In the genomic region with DNA sequence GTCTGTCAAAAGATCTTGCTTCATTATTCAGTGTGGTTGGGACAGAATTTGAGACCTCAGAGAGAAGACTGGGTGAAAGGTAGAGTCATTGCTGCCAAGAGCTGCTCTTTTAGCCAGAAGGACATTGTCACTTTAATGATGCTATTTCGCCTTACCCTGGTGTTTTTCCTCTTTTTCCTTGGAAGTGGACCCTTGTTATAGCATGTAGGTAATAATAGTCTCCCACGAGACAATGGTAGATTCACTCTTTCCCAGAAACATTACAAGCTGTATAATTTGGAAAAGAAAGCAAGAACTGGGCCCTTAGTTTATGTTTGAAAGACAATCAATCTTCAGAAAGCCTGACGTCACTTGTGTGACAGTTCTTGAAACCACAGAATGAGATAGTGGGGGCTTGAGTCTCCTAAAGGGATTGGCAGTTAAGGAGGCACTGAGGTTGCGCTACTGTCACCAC, we compare ENCODE assay signal across 14 cellular contexts. TPM values are rescaled to one million over a fixed set of nuclear protein-coding genes. Genes with fewer than 3 reads are reported as not detected.
DNase-seq lines count a peak whose midpoint lies in the region; ATAC-seq and TF ChIP-seq lines count a peak whose summit lies in the region.
"Had no signal": no experiment of that assay in that cellular context is flagged by ENCODE, and none has a peak within 500 bp of the region (broad histone marks: within the 10 kb centered on the region; RNA-seq: fewer than 3 reads in every experiment).

No MANE protein-coding gene starts in this region.

- no peak overlapping the region for H3K27ac Mint-ChIP-seq in T-helper 2 cell treated with Interferon-gamma antibody and Interleukin-4, amounts not matched to agents 5 μg/mL and 100 μg/mL, for 36 hours
- H3K27ac Mint-ChIP-seq: CD4-positive, alpha-beta T cell; T-helper 17 cell had no signal

- H3K4me3 Mint-ChIP-seq in T-helper 2 cell treated with Interferon-gamma antibody and Interleukin-4, amounts not matched to agents 5 μg/mL and 100 μg/mL, for 36 hours: no peak overlapping the region
- H3K4me3 Mint-ChIP-seq: CD4-positive, alpha-beta T cell; T-helper 17 cell had no signal

- H3K9ac ChIP-seq in neuronal stem cell (ENCODE audit: low read depth, low read length, poor library complexity): no peak overlapping the region

- no peak overlapping the region for H3K27ac ChIP-seq in neuronal stem cell (replicated peaks; ENCODE audit: low read length)
- H3K27ac ChIP-seq in transverse colon: peak overlapping the region; percentile 64 to 91 (median 90)

- H3K14ac ChIP-seq in neuronal stem cell (ENCODE audit: low read length): no peak overlapping the region

- intact Hi-C loops in transverse colon (cut with DNase I; ENCODE audit: low total_unique reads): loop anchor here (5.0 kb wide), 1 partner anchor 56 kb away; no protein-coding TSS in a partner anchor

- no CpG with 5 or more reads among the region's 4 CpGs for WGBS in neuronal stem cell (ENCODE audit: extremely low coverage in 2 of 2, insufficient read length in 2 of 2, insufficient replicate concordance in 1 of 2), 2 donors
- WGBS in transverse colon (ENCODE audit: low coverage in 1 of 2), 2 donors: 57 to 64% methylated on average over 3 to 4 of the region's 4 CpGs

- H4K8ac ChIP-seq in neuronal stem cell (ENCODE audit: low read depth, low read length): no peak overlapping the region

- no peak overlapping the region for H2BK12ac ChIP-seq in neuronal stem cell (ENCODE audit: low read length)

- TF ChIP-seq CTCF in fibroblast of the aortic adventitia (IDR thresholded peaks at IDR 0.05; ENCODE audit: insufficient read depth, low read length): no peak
- no peak for TF ChIP-seq CTCF in transverse colon (IDR thresholded peaks at IDR 0.05)

- H3K36me3 Mint-ChIP-seq in T-helper 2 cell treated with Interferon-gamma antibody and Interleukin-4, amounts not matched to agents 5 μg/mL and 100 μg/mL, for 36 hours (ENCODE audit: low read depth): no peaks in the 10 kb centered on the region

- no peak overlapping the region for H2BK120ac ChIP-seq in neuronal stem cell (ENCODE audit: low read depth, low read length)

- H3K9me3 ChIP-seq in neuronal stem cell (replicated peaks in 1 of 2; ENCODE audit: control insufficient read depth in 2 of 2, insufficient read depth in 1 of 2, low read depth in 1 of 2, low read length in 2 of 2) (no peaks in the 10 kb centered on the region), transverse colon (no peaks in the 10 kb centered on the region)

- H3K18ac ChIP-seq in neuronal stem cell (ENCODE audit: low read length): no peak overlapping the region

- H3K79me1 ChIP-seq in neuronal stem cell (ENCODE audit: low read depth, low read length): no peaks in the 10 kb centered on the region

- peak overlapping the region; percentile 82 for H2AFZ ChIP-seq in neuronal stem cell (ENCODE audit: low read length)

- H3K4me2 ChIP-seq in neuronal stem cell (ENCODE audit: insufficient read depth, low read length, poor library complexity, severe bottlenecking): no peak overlapping the region

- no peak for ATAC-seq in GM18858 (IDR thresholded peaks at IDR 0.05; ENCODE audit: unreplicated experiment)
- ATAC-seq: stimulated activated naive CD8-positive, alpha-beta T cell treated with anti-CD3 and anti-CD28 coated beads, Interleukin-15, Interleukin-2, amounts not matched to agents 100 U/mL and 50 U/mL, for 24 hours; T-helper 17 cell had no signal

- no peak overlapping the region for H2BK15ac ChIP-seq in neuronal stem cell (ENCODE audit: low read length)

- peaks cover 61% of the 10 kb centered on the region for H3K27me3 Mint-ChIP-seq in T-helper 2 cell treated with Interferon-gamma antibody and Interleukin-4, amounts not matched to agents 5 μg/mL and 100 μg/mL, for 36 hours (ENCODE audit: low read depth)

- H3K36me3 ChIP-seq in neuronal stem cell (replicated peaks in 1 of 2; ENCODE audit: control insufficient read depth in 2 of 2, insufficient read depth in 2 of 2, low read length in 2 of 2): peaks cover 0 to 2% of the 10 kb centered on the region in 2 donors
- H3K36me3 ChIP-seq in transverse colon: no peaks in the 10 kb centered on the region

- no peak for TF ChIP-seq EP300 in transverse colon (IDR thresholded peaks at IDR 0.05; ENCODE audit: low read depth)

- no peak for TF ChIP-seq POLR2A in transverse colon (IDR thresholded peaks at IDR 0.05)

- H3K4ac ChIP-seq in neuronal stem cell (ENCODE audit: low read length): no peak overlapping the region

- H3K27me3 ChIP-seq in neuronal stem cell (ENCODE audit: control insufficient read depth in 3 of 3, insufficient read depth in 3 of 3, low read depth in 1 of 3, low read length in 3 of 3) (peaks cover 0 to 43% (median 3%) of the 10 kb centered on the region in 3 experiments), transverse colon (no peaks in the 10 kb centered on the region)

- no peak overlapping the region for H3K23ac ChIP-seq in neuronal stem cell (ENCODE audit: low read depth, low read length, poor library complexity)

- no peak overlapping the region for H2BK5ac ChIP-seq in neuronal stem cell (ENCODE audit: low read length)

- H4K91ac ChIP-seq in neuronal stem cell (ENCODE audit: low read depth, low read length, poor library complexity): no peak overlapping the region

- peaks cover 17 to 28% of the 10 kb centered on the region in 2 donors for H3K4me1 ChIP-seq in neuronal stem cell (ENCODE audit: control insufficient read depth in 2 of 2, insufficient read depth in 1 of 2, low read depth in 1 of 2, low read length in 2 of 2)
- peaks cover 11 to 72% (median 17%) of the 10 kb centered on the region in 4 donors for H3K4me1 ChIP-seq in transverse colon

- H3K4me3 ChIP-seq in fibroblast of the aortic adventitia (ENCODE audit: low read depth, low read length) (no peak overlapping the region), neuronal stem cell (ENCODE audit: low read length in 2 of 2) (no peak overlapping the region), transverse colon (no peak overlapping the region)

- in situ Hi-C loops in transverse colon (cut with MboI; ENCODE audit: low pct_ligation_motif_present in 1 of 4, low pct_unique_long_range_greater_than_20kb in 1 of 4, low sequenced_read_pairs in 3 of 4): no loop called here

- DNase-seq in astrocyte of the hippocampus (ENCODE audit: low read depth, low spot score): peak; percentile 77
- peak; percentile 88 for DNase-seq in fibroblast of the aortic adventitia (ENCODE audit: low read depth)
- no peak for DNase-seq in neuronal stem cell (ENCODE audit: low spot score)
- no peak for DNase-seq in transverse colon
- no peak for DNase-seq in T-helper 2 cell treated with Interferon-gamma antibody and Interleukin-4, amounts not matched to agents 5 μg/mL and 100 μg/mL, for 36 hours (ENCODE audit: low spot score)
- DNase-seq in anterior cingulate cortex (lab: John Stamatoyannopoulos, UW): no peak
- DNase-seq: activated CD4-positive, alpha-beta T cell treated with anti-CD3 and anti-CD28 coated beads, Interleukin-2, amount 50 U/mL, for 4 hours; activated gamma-delta T cell; CD4-positive, alpha-beta T cell; cortex of kidney; stimulated activated CD4-positive, alpha-beta T cell treated with anti-CD3 and anti-CD28 coated beads, Interleukin-4, amount 100 ng/mL, for 24 hours; stimulated activated naive CD8-positive, alpha-beta T cell treated with anti-CD3 and anti-CD28 coated beads, Interleukin-15, Interleukin-2, amounts not matched to agents 100 U/mL and 50 U/mL, for 24 hours; T-helper 17 cell had no signal

- H2AK5ac ChIP-seq in neuronal stem cell (ENCODE audit: low read depth, low read length): no peak overlapping the region

- H3K9me3 Mint-ChIP-seq in T-helper 2 cell treated with Interferon-gamma antibody and Interleukin-4, amounts not matched to agents 5 μg/mL and 100 μg/mL, for 36 hours: no peaks in the 10 kb centered on the region
- H3K9me3 Mint-ChIP-seq: CD4-positive, alpha-beta T cell had no signal

- peaks cover 6% of the 10 kb centered on the region for H3K4me1 Mint-ChIP-seq in T-helper 2 cell treated with Interferon-gamma antibody and Interleukin-4, amounts not matched to agents 5 μg/mL and 100 μg/mL, for 36 hours (ENCODE audit: low read depth)

RNA-seq across cellular contexts. Expression of a gene that starts 3.8 kb away (rescaled TPM):
- total RNA-seq in fibroblast of the aortic adventitia (ENCODE audit: low replicate concordance): 16.7 TPM in 1 of 2 replicates, not detected in the other
- polyA plus RNA-seq in neuronal stem cell (2013, experiment 1 of 2): 10.9 TPM
- 10.5 TPM for polyA plus RNA-seq in neuronal stem cell (2013, experiment 2 of 2)
- 1 to 10 TPM in 3 of 4 donors, under 1 TPM in 1; 0.60 to 6.7 (median 2.0) TPM for total RNA-seq in transverse colon
- total RNA-seq: CD4-positive, alpha-beta T cell; T-helper 17 cell had no signal

Comparison
In these comparisons a context has a peak if more than half of its experiments do, and no peak if none do; other contexts are left out.
1. DNase-seq: peak in astrocyte of the hippocampus (single experiment) and fibroblast of the aortic adventitia (single experiment); none in neuronal stem cell (single experiment), transverse colon (single experiment), T-helper 2 cell treated with Interferon-gamma antibody and Interleukin-4, amounts not matched to agents 5 μg/mL and 100 μg/mL, for 36 hours (single experiment) and anterior cingulate cortex (0 of 58).